In the genomic region with DNA sequence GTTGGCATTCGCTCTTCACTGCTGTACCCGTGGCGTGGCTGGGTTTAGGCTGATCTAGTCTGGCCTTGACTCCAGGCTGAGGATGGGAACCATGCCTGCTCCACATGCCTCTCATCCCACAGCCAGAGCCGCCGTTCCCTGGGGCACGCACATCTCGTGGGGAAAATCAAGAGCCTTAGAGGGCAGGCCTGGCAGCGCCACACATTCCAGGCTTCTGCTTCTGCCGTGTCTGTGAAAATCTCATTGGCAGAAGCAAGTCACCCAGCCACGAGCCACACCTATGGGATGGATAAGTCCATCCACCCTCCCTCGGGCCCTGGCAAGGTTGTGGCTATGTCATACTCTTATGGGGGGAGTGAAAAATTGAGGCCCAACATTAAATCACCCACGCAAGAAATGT, we compare ENCODE assay signal across 7 cellular contexts.
DNase-seq lines count a peak whose midpoint lies in the region; ATAC-seq, FAIRE-seq and TF ChIP-seq lines count a peak whose summit lies in the region.
"Not testable (repeated sequence)": the region's sequence is repeated elsewhere in the genome, so short reads cannot be mapped to it uniquely, and the experiment has no call there.

No MANE protein-coding gene starts in this region.

- H3K9me3 Mint-ChIP-seq in activated CD8-positive, alpha-beta memory T cell treated with anti-CD3 and anti-CD28 coated beads, Interleukin-2, amount 10 ng/mL, durations not matched to agents 7 days and 5 days (ENCODE audit: low read depth); activated naive CD4-positive, alpha-beta T cell treated with anti-CD3 and anti-CD28 coated beads, Interleukin-2, amount 50 U/mL, for 72 hours: not testable (repeated sequence)
- H3K9me3 Mint-ChIP-seq in endodermal cell: peaks cover 36% of the 10 kb centered on the region

- TF ChIP-seq CTCF in K562 (IDR thresholded peaks at IDR 0.05 in 2 of 3, conservative IDR thresholded peaks at IDR 0.05 in 1 of 3; ENCODE audit: insufficient read depth in 2 of 3, low read depth in 1 of 3, low read length in 3 of 3); endodermal cell (conservative IDR thresholded peaks at IDR 0.05); upper lobe of right lung (IDR thresholded peaks at IDR 0.05): not testable (repeated sequence)

- BruUV-seq in K562 (replicated peaks; lab: Mats Ljungman, UMichigan): not testable (repeated sequence)

- not testable (repeated sequence) for H3K27ac Mint-ChIP-seq in activated CD8-positive, alpha-beta memory T cell treated with anti-CD3 and anti-CD28 coated beads, Interleukin-2, amount 10 ng/mL, durations not matched to agents 7 days and 5 days; endodermal cell
- peak overlapping the region; percentile 36 to 42 for H3K27ac Mint-ChIP-seq in activated naive CD4-positive, alpha-beta T cell treated with anti-CD3 and anti-CD28 coated beads, Interleukin-2, amount 50 U/mL, for 72 hours

- CTCF ChIA-PET in activated CD8-positive, alpha-beta memory T cell treated with anti-CD3 and anti-CD28 coated beads, Interleukin-2, amount 10 ng/mL, durations not matched to agents 7 days and 5 days (lab: Charles Lee); K562 (lab: Yijun Ruan, JAX; ENCODE audit: low intra/inter-chr PET ratio): not testable (repeated sequence)

- not testable (repeated sequence) for H3K27me3 ChIP-seq in BLaER1 treated with 17β-estradiol and CSF1 and Interleukin-3, amounts not matched to agents 10 nM and 100 nM; K562 (ENCODE audit: control insufficient read depth in 2 of 2, insufficient read depth in 2 of 2, low read length in 2 of 2); endodermal cell (ENCODE audit: control insufficient read depth, insufficient read depth, low read length, poor library complexity, severe bottlenecking); upper lobe of right lung

- POLR2A ChIA-PET in K562 (lab: Yijun Ruan, JAX): not testable (repeated sequence)

- not testable (repeated sequence) for H3K4me3 ChIP-seq in BLaER1 treated with 17β-estradiol and CSF1 and Interleukin-3, amounts not matched to agents 10 nM and 100 nM; K562; endodermal cell (ENCODE audit: low read length); upper lobe of right lung

- not testable (repeated sequence) for H2AFZ ChIP-seq in K562 (ENCODE audit: low read depth, low read length)

- intact Hi-C loops in K562 (cut with micrococcal nuclease); upper lobe of right lung (cut with DNase I): not testable (repeated sequence)

- not testable (repeated sequence) for H4K20me1 ChIP-seq in BLaER1 treated with 17β-estradiol and CSF1 and Interleukin-3, amounts not matched to agents 10 nM and 100 nM; K562 (replicated peaks; ENCODE audit: control insufficient read depth, insufficient read depth, low read length)

- not testable (repeated sequence) for H3K9me1 ChIP-seq in K562 (ENCODE audit: control insufficient read depth, insufficient read depth, low read length)

- DNase-seq in activated CD8-positive, alpha-beta memory T cell treated with anti-CD3 and anti-CD28 coated beads, Interleukin-2, amount 10 ng/mL, durations not matched to agents 7 days and 5 days: peak; percentile 31
- DNase-seq in activated naive CD4-positive, alpha-beta T cell treated with anti-CD3 and anti-CD28 coated beads, Interleukin-2, amount 50 U/mL, for 72 hours (ENCODE audit: low spot score in 2 of 2); K562 (ENCODE audit: extremely low read depth in 1 of 4, low spot score in 3 of 4): not testable (repeated sequence)
- DNase-seq in endodermal cell (peak; percentile 7), mesenteric fat pad (ENCODE audit: low spot score) (peak; percentile 75), upper lobe of right lung (peak; percentile 53)

- H3K27me3 Mint-ChIP-seq in activated CD8-positive, alpha-beta memory T cell treated with anti-CD3 and anti-CD28 coated beads, Interleukin-2, amount 10 ng/mL, durations not matched to agents 7 days and 5 days; endodermal cell (ENCODE audit: insufficient read depth): not testable (repeated sequence)

- not testable (repeated sequence) for H3K4me1 Mint-ChIP-seq in activated CD8-positive, alpha-beta memory T cell treated with anti-CD3 and anti-CD28 coated beads, Interleukin-2, amount 10 ng/mL, durations not matched to agents 7 days and 5 days; endodermal cell

- H3K9ac ChIP-seq in BLaER1 treated with 17β-estradiol and CSF1 and Interleukin-3, amounts not matched to agents 10 nM and 100 nM; K562 (ENCODE audit: insufficient read depth in 1 of 2, low read depth in 2 of 2, low read length in 2 of 2); endodermal cell (ENCODE audit: extremely low read depth, low read length, poor library complexity, severe bottlenecking): not testable (repeated sequence)

- H3K27ac ChIP-seq in BLaER1 treated with 17β-estradiol and CSF1 and Interleukin-3, amounts not matched to agents 10 nM and 100 nM; K562 (ENCODE audit: extremely low read depth, low read depth, low read length); endodermal cell (ENCODE audit: low read depth, low read length); upper lobe of right lung: not testable (repeated sequence)

- H3K4me3 Mint-ChIP-seq in activated CD8-positive, alpha-beta memory T cell treated with anti-CD3 and anti-CD28 coated beads, Interleukin-2, amount 10 ng/mL, durations not matched to agents 7 days and 5 days; endodermal cell: not testable (repeated sequence)

- WGBS in K562 (ENCODE audit: insufficient coverage, low coverage, missing lambda C conversion rate): 85% methylated on average over 12 of the region's 12 CpGs
- WGBS in endodermal cell (ENCODE audit: insufficient coverage in 1 of 2, insufficient read length in 1 of 2), 2 experiments: 97 to 99% methylated on average over 10 to 12 of the region's 12 CpGs

- H3K9me3 ChIP-seq in BLaER1 treated with 17β-estradiol and CSF1 and Interleukin-3, amounts not matched to agents 10 nM and 100 nM (replicated peaks in 1 of 11): peaks cover 32 to 37% (median 35%) of the 10 kb centered on the region in 11 experiments
- not testable (repeated sequence) for H3K9me3 ChIP-seq in K562 (replicated peaks; ENCODE audit: control insufficient read depth, insufficient read depth, low read depth, low read length); endodermal cell (ENCODE audit: control insufficient read depth, low read length); upper lobe of right lung

- in situ Hi-C loops in K562 (cut with MboI): loop anchor here (25.0 kb wide), 1 partner anchor 689 kb away; no protein-coding TSS in a partner anchor

- not testable (repeated sequence) for H3K79me2 ChIP-seq in K562 (ENCODE audit: control insufficient read depth, insufficient read depth, low read length)

- not testable (repeated sequence) for TF ChIP-seq EP300 in K562 (IDR thresholded peaks at IDR 0.05; ENCODE audit: low read length)

- TF ChIP-seq POLR2A in K562 (conservative IDR thresholded peaks at IDR 0.05): not testable (repeated sequence)

- peaks cover 0 to 13% (median 9%) of the 10 kb centered on the region in 10 experiments; a peak in 10 of 20 replicates for H3K4me1 ChIP-seq in BLaER1 treated with 17β-estradiol and CSF1 and Interleukin-3, amounts not matched to agents 10 nM and 100 nM
- H3K4me1 ChIP-seq in K562 (replicated peaks in 1 of 2; ENCODE audit: control insufficient read depth in 2 of 2, insufficient read depth in 2 of 2, low read length in 2 of 2); endodermal cell (ENCODE audit: control insufficient read depth, insufficient read depth, low read length); upper lobe of right lung: not testable (repeated sequence)

- H3K36me3 Mint-ChIP-seq in activated CD8-positive, alpha-beta memory T cell treated with anti-CD3 and anti-CD28 coated beads, Interleukin-2, amount 10 ng/mL, durations not matched to agents 7 days and 5 days: not testable (repeated sequence)
- H3K36me3 Mint-ChIP-seq in activated naive CD4-positive, alpha-beta T cell treated with anti-CD3 and anti-CD28 coated beads, Interleukin-2, amount 50 U/mL, for 72 hours: peaks cover 10 to 28% of the 10 kb centered on the region in 2 donors
- H3K36me3 Mint-ChIP-seq in endodermal cell (ENCODE audit: low read depth): peaks cover 70% of the 10 kb centered on the region

- peaks cover 0 to 30% (median 14%) of the 10 kb centered on the region in 11 experiments; a peak in 9 of 22 replicates for H3K36me3 ChIP-seq in BLaER1 treated with 17β-estradiol and CSF1 and Interleukin-3, amounts not matched to agents 10 nM and 100 nM
- H3K36me3 ChIP-seq in K562 (ENCODE audit: control insufficient read depth, insufficient read depth, low read length): peaks cover 23% of the 10 kb centered on the region; the same call in 1 of the 3 replicates
- H3K36me3 ChIP-seq in endodermal cell (ENCODE audit: control insufficient read depth, insufficient read depth, low read length); upper lobe of right lung: not testable (repeated sequence)

- not testable (repeated sequence) for FAIRE-seq in K562 (lab: Jason Lieb, UNC)

- not testable (repeated sequence) for TF ChIP-seq RAD21 in K562 (CRISPR knock-in tag; conservative IDR thresholded peaks at IDR 0.05 in 1 of 2, IDR thresholded peaks at IDR 0.05 in 1 of 2)

- peak overlapping the region in 7 of 11 experiments; percentile 20 to 55 (median 40); a peak in 12 of 22 replicates for H3K4me2 ChIP-seq in BLaER1 treated with 17β-estradiol and CSF1 and Interleukin-3, amounts not matched to agents 10 nM and 100 nM
- H3K4me2 ChIP-seq in K562 (ENCODE audit: insufficient read depth, low read length): not testable (repeated sequence)

- not testable (repeated sequence) for ATAC-seq in activated CD8-positive, alpha-beta memory T cell treated with anti-CD3 and anti-CD28 coated beads, Interleukin-2, amount 10 ng/mL, durations not matched to agents 7 days and 5 days; activated naive CD4-positive, alpha-beta T cell treated with anti-CD3 and anti-CD28 coated beads, Interleukin-2, amount 50 U/mL, for 72 hours; K562; upper lobe of right lung

TF ChIP-seq in K562, 482 proteins besides CTCF, POLR2A, EP300 and RAD21:
- TF ChIP-seq POLR2G (IDR thresholded peaks at IDR 0.05; ENCODE audit: low read depth, low read length): peak; percentile 31; the same call in 1 of the 2 replicates
TF ChIP-seq in K562: peak in this region for 1; not testable (repeated sequence) for 481.
